In the genomic region with DNA sequence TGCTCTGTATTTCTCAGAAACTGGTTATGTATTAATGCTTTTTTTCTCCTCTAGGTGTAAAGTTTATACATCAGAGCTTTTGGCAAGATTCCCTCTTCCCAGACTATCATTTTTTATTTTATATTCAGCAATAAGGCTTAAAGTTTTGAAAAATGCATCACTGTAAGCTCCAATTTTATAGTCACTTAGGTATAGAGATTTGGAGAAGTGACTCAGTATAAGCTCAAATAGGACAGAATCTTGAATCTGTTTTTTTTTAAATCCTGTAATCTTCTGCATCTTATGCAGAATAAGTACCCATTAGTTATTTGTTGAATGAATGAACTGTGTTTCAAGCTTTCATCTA, we compare ENCODE assay signal across 1 cellular context.
TF ChIP-seq lines count a peak whose summit lies in the region.

No MANE protein-coding gene starts in this region.

TF ChIP-seq in GM12878, 131 proteins besides CTCF, POLR2A, EP300 and RAD21 (continued from another document):
- TF ChIP-seq, protein P1, sequence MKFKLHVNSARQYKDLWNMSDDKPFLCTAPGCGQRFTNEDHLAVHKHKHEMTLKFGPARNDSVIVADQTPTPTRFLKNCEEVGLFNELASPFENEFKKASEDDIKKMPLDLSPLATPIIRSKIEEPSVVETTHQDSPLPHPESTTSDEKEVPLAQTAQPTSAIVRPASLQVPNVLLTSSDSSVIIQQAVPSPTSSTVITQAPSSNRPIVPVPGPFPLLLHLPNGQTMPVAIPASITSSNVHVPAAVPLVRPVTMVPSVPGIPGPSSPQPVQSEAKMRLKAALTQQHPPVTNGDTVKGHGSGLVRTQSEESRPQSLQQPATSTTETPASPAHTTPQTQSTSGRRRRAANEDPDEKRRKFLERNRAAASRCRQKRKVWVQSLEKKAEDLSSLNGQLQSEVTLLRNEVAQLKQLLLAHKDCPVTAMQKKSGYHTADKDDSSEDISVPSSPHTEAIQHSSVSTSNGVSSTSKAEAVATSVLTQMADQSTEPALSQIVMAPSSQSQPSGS (IDR thresholded peaks at IDR 0.05; ENCODE audit: low read length): 0 out of 2 replicates have a peak, but pooled peaks have one; percentile 15
